ENCODE assay signal across 17 cellular contexts in genomic region chr10:99689461-99689860, GRCh38.
"Had no signal": no experiment of that assay in that cellular context is flagged by ENCODE, and none has a peak within 500 bp of the region (broad histone marks: within the 10 kb centered on the region; RNA-seq: fewer than 3 reads in every experiment).

No MANE protein-coding gene starts in this region.

- DNase-seq: activated B cell treated with CpG ODN at 0.5 μM for 24 hours; activated CD4-positive, alpha-beta T cell treated with anti-CD3 and anti-CD28 coated beads for 48 hours; activated CD8-positive, alpha-beta T cell treated with anti-CD3 and anti-CD28 coated beads for 36 hours; activated effector memory CD4-positive, alpha-beta T cell treated with Interleukin-2 at 50 U/mL for 16 hours; activated T-cell treated with anti-CD3 and anti-CD28 coated beads, Interleukin-2, amount 50 U/mL, for 24 hours; adrenal gland; central memory CD4-positive, alpha-beta T cell; lower lobe of right lung; natural killer cell; pancreas; right lobe of liver; stimulated activated CD4-positive, alpha-beta T cell treated with anti-CD3 and anti-CD28 coated beads, Interleukin-4, amount 100 ng/mL, for 24 hours; T-cell; testis had no signal

- H3K4me3 ChIP-seq: adrenal gland, coronary artery, lower lobe of right lung, pancreas, right lobe of liver, smooth muscle cell, testis had no signal

- H3K4me1 ChIP-seq: lower lobe of right lung, right lobe of liver, testis had no signal

- H3K9me3 ChIP-seq: adrenal gland, lower lobe of right lung, pancreas, right lobe of liver, testis had no signal

- H3K27me3 ChIP-seq: adrenal gland, pancreas, right lobe of liver, testis had no signal

- ATAC-seq: activated CD8-positive, alpha-beta T cell treated with anti-CD3 and anti-CD28 coated beads for 36 hours; lower lobe of right lung; natural killer cell; pancreas; stimulated activated memory B cell treated with anti-CD40 and anti-IgM and Interleukin-4, amounts not matched to agents 10 μg/mL and 1 μg/mL and 100 μg/mL, for 72 hours; T-cell had no signal

- H3K27ac ChIP-seq: adrenal gland, coronary artery, lower lobe of right lung, pancreas, right lobe of liver, testis had no signal
